26 cellular contexts compared by ENCODE assay signal in genomic region chr12:29314421-29314820, GRCh38.
DNase-seq lines count a peak whose midpoint lies in the region; ATAC-seq and TF ChIP-seq lines count a peak whose summit lies in the region.
"Had no signal": no experiment of that assay in that cellular context is flagged by ENCODE, and none has a peak within 500 bp of the region (broad histone marks: within the 10 kb centered on the region; RNA-seq: fewer than 3 reads in every experiment).

No MANE protein-coding gene starts in this region.

- TF ChIP-seq POLR2A in breast epithelium (IDR thresholded peaks at IDR 0.05), result no peak

- peak overlapping the region in 1 of 2 donors; percentile 79 for H3K27ac ChIP-seq in right atrium auricular region
- H3K27ac ChIP-seq in right cardiac atrium (ENCODE audit: low read length), result no peak overlapping the region
- H3K27ac ChIP-seq in breast epithelium, result no peak overlapping the region
- H3K27ac ChIP-seq: BLaER1, GM23248, HL-60 had no signal

- no peak for ATAC-seq in Right ventricle myocardium superior (ENCODE audit: poor library complexity)
- ATAC-seq in right cardiac atrium, result no peak
- no peak for ATAC-seq in left lobe of liver
- ATAC-seq: CD8-positive, alpha-beta T cell had no signal

- DNase-seq in Right ventricle myocardium superior (peak; percentile 45), right atrium auricular region (ENCODE audit: low spot score) (no peak), NCI-H82 (lab: John Stamatoyannopoulos, UW) (peak; percentile 84), right cardiac atrium (peak in 2 of 3 donors; percentile 24 to 62), putamen (ENCODE audit: low spot score) (peak; percentile 77), breast epithelium (ENCODE audit: low spot score in 2 of 2) (no peak), NCI-H345 (lab: John Stamatoyannopoulos, UW) (no peak), left lobe of liver (ENCODE audit: low spot score) (no peak)
- DNase-seq: Calu3; CD8-positive, alpha-beta T cell; DMS53; EL; GM23248; IMR-90; Karpas-422; NCI-H1048; NCI-H146; NCI-H2029 treated with DMSO at 0.1 percent for 48 hours; NCI-H2171 treated with DMSO at 0.1 percent for 48 hours; NCI-H446 treated with DMSO at 0.1 percent for 48 hours; NCI-H69; OCI-M1; SIG-M5 had no signal

- 14% methylated on average over 2 of the region's 2 CpGs for WGBS in right cardiac atrium

- H3K4me1 ChIP-seq in right atrium auricular region, result peaks cover 0 to 25% of the 10 kb centered on the region in 2 donors
- no peaks in the 10 kb centered on the region for H3K4me1 ChIP-seq in right cardiac atrium (ENCODE audit: control insufficient read depth, insufficient read depth, low read length)
- no peaks in the 10 kb centered on the region for H3K4me1 ChIP-seq in breast epithelium
- H3K4me1 ChIP-seq: HAP-1 had no signal

- H3K9me3 ChIP-seq in right atrium auricular region, result no peaks in the 10 kb centered on the region
- no peaks in the 10 kb centered on the region for H3K9me3 ChIP-seq in right cardiac atrium (ENCODE audit: control insufficient read depth, low read length)
- no peaks in the 10 kb centered on the region for H3K9me3 ChIP-seq in breast epithelium
- H3K9me3 ChIP-seq: BLaER1, HAP-1 had no signal

- TF ChIP-seq CTCF in right atrium auricular region (IDR thresholded peaks at IDR 0.05) (no peak), breast epithelium (IDR thresholded peaks at IDR 0.05) (no peak)

- H3K4me3 ChIP-seq in right atrium auricular region, result no peak overlapping the region
- no peak overlapping the region for H3K4me3 ChIP-seq in right cardiac atrium (ENCODE audit: low read length)
- H3K4me3 ChIP-seq in breast epithelium, result no peak overlapping the region
- H3K4me3 ChIP-seq: BLaER1, GM23248, HAP-1 had no signal

- no peaks in the 10 kb centered on the region for H3K27me3 ChIP-seq in right atrium auricular region
- H3K27me3 ChIP-seq in right cardiac atrium (ENCODE audit: control insufficient read depth, insufficient read depth), result no peaks in the 10 kb centered on the region
- H3K27me3 ChIP-seq in breast epithelium, result no peaks in the 10 kb centered on the region
- H3K27me3 ChIP-seq: BLaER1 had no signal

- H3K36me3 ChIP-seq in right atrium auricular region (no peaks in the 10 kb centered on the region), breast epithelium (no peaks in the 10 kb centered on the region)
- H3K36me3 ChIP-seq: HAP-1 had no signal

- intact Hi-C loops in Right ventricle myocardium superior (cut with DNase I) (no loop called here), right cardiac atrium (cut with DNase I) (loop anchor here in 1 of 4 donors (10.0 kb wide), 1 partner anchor 230 kb away; no protein-coding TSS in a partner anchor), breast epithelium (cut with DNase I; ENCODE audit: low total_unique reads) (no loop called here)

Comparison
In these comparisons a context has a peak if more than half of its experiments do, and no peak if none do; other contexts are left out.
1. DNase-seq: peak in Right ventricle myocardium superior (single experiment), NCI-H82 (single experiment), right cardiac atrium (2 of 3) and putamen (single experiment); none in right atrium auricular region (single experiment), breast epithelium (0 of 2), NCI-H345 (single experiment) and left lobe of liver (single experiment).